Comparison of ENCODE assay signal across 9 cellular contexts in the genomic region with DNA sequence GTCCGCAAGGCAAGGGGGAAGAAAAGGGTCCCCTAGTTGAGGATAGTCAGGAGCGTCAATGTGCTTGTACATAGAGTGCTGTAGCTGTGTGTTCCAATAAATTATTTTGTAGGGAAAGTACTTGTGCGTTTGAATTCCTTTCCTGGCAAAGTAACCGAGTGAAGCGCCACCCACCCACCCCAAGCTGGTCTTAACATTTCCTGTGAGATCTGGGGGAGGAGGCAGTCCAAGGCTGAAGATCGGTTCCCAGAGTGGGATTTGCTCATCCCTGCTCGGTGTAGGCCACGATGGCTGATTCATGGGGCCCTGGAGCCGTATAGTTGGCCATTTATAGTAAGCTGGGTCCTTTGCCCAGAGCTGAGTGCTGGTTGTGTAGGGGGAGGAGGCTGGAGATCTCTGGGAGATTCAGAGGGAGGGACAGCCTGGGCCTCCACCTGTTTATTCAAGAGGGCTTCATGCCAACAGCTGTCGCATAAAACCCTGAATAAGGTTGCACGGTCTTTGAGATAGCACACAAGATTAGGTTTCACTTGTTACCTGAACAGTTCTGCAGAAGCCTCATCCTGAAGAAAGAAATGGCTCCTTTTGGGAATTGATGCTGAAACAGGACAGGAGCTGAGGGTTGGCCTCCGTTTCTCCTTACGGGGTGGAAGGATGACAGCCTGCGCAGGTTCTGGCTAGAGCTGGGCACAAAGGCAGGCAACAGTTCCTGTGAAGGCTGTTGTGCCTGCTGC. TPM values are rescaled to one million over a fixed set of nuclear protein-coding genes. Genes with fewer than 3 reads are reported as not detected.
A peak's percentile ranks its signal among the peaks of the same experiment; 100 is the strongest.
DNase-seq lines count a peak whose midpoint lies in the region; ATAC-seq, FAIRE-seq and TF ChIP-seq lines count a peak whose summit lies in the region.
"Had no signal": no experiment of that assay in that cellular context is flagged by ENCODE, and none has a peak within 500 bp of the region (broad histone marks: within the 10 kb centered on the region; RNA-seq: fewer than 3 reads in every experiment).

No MANE protein-coding gene starts in this region.

- DNase-seq in NCI-H510A treated with DMSO at 0.1 percent for 48 hours (lab: John Stamatoyannopoulos, UW), result peak; percentile 30
- DNase-seq in NCI-H510A (lab: John Stamatoyannopoulos, UW), result no peak
- peak; percentile 56 for DNase-seq in NCI-H1092 treated with DMSO at 0.1 percent for 48 hours (lab: John Stamatoyannopoulos, UW)
- DNase-seq in hepatocyte (ENCODE audit: low spot score), result no peak
- DNase-seq in small intestine, result peak; percentile 62
- DNase-seq in NCI-H1048 (lab: John Stamatoyannopoulos, UW), result no peak

- TF ChIP-seq CTCF in hepatocyte (IDR thresholded peaks at IDR 0.05; ENCODE audit: poor library complexity), result no peak

- 44% methylated on average over 14 of the region's 14 CpGs for WGBS in hepatocyte (ENCODE audit: low lambda C conversion rate, missing lambda C conversion rate)
- WGBS in small intestine, 3 donors, result 4 to 14% (median 9%) methylated on average over 14 of the region's 14 CpGs

- H4K20me1 ChIP-seq in hepatocyte (ENCODE audit: insufficient read depth, poor library complexity, severe bottlenecking), result peaks cover 70% of the 10 kb centered on the region

- no peak overlapping the region for H2AFZ ChIP-seq in hepatocyte

- peak overlapping the region; percentile 96 for H3K4me3 Mint-ChIP-seq in activated naive CD8-positive, alpha-beta T cell

- peak overlapping the region; percentile 99 for H3K27ac ChIP-seq in hepatocyte
- H3K27ac ChIP-seq in small intestine (ENCODE audit: low read depth in 1 of 2, low read length in 1 of 2), result peak overlapping the region; percentile 27 to 64

- H3K4me2 ChIP-seq in hepatocyte, result peak overlapping the region; percentile 99

- H3K27me3 ChIP-seq in hepatocyte (no peaks in the 10 kb centered on the region), small intestine (ENCODE audit: control insufficient read depth in 2 of 2, insufficient read depth in 2 of 2, low read length in 2 of 2) (no peaks in the 10 kb centered on the region)

- H3K4me3 ChIP-seq in hepatocyte (peak overlapping the region; percentile 96), small intestine (ENCODE audit: low read depth in 1 of 2, low read length in 2 of 2) (peak overlapping the region in 1 of 2 donors; percentile 98)

- no peaks in the 10 kb centered on the region for H3K9me3 Mint-ChIP-seq in activated naive CD8-positive, alpha-beta T cell (ENCODE audit: low read depth)

- no peaks in the 10 kb centered on the region for H3K9me3 ChIP-seq in hepatocyte (ENCODE audit: low read depth)
- H3K9me3 ChIP-seq in small intestine (ENCODE audit: control insufficient read depth, low read depth), result no peaks in the 10 kb centered on the region

- H3K36me3 Mint-ChIP-seq in activated naive CD8-positive, alpha-beta T cell, result peaks cover 18% of the 10 kb centered on the region

- H3K36me3 ChIP-seq in hepatocyte (replicated peaks; ENCODE audit: insufficient read depth, low read depth) (peaks cover 9% of the 10 kb centered on the region), small intestine (ENCODE audit: control insufficient read depth in 2 of 2, insufficient read depth in 2 of 2, low read length in 2 of 2) (peaks cover 11 to 14% of the 10 kb centered on the region in 2 donors)

- peaks cover 30% of the 10 kb centered on the region for H3K4me1 ChIP-seq in hepatocyte (ENCODE audit: insufficient read depth)
- no peaks in the 10 kb centered on the region for H3K4me1 ChIP-seq in small intestine (ENCODE audit: control insufficient read depth in 2 of 2, insufficient read depth in 1 of 2, low read depth in 1 of 2, low read length in 1 of 2)

- H3K4me1 Mint-ChIP-seq in activated naive CD8-positive, alpha-beta T cell (ENCODE audit: low read depth), result peaks cover 57% of the 10 kb centered on the region

- peaks cover 57% of the 10 kb centered on the region for H3K79me2 ChIP-seq in hepatocyte

- no peaks in the 10 kb centered on the region for H3K9me2 ChIP-seq in hepatocyte (replicated peaks; ENCODE audit: insufficient read depth)

- no peaks in the 10 kb centered on the region for H3K27me3 Mint-ChIP-seq in activated naive CD8-positive, alpha-beta T cell

- FAIRE-seq in small intestine (lab: Jason Lieb, UNC), result no peak
- FAIRE-seq: colon had no signal

- peak overlapping the region; percentile 100 for H3K27ac Mint-ChIP-seq in activated naive CD8-positive, alpha-beta T cell

- no peak for ATAC-seq in HG03139 (IDR thresholded peaks at IDR 0.05; ENCODE audit: unreplicated experiment)

RNA-seq across cellular contexts. Expression of a gene that starts 2.4 kb away (rescaled TPM):
- 231 and 271 TPM in 2 replicates for total RNA-seq in hepatocyte
- polyA plus RNA-seq in hepatocyte (144 and 170 TPM in 2 replicates), small intestine (100 to 1,000 TPM; 471 to 709 (median 539) TPM)

RNA-seq across cellular contexts. Expression of a gene that starts 9.8 kb away (rescaled TPM):
- 82.9 and 84.0 TPM in 2 replicates for total RNA-seq in hepatocyte
- polyA plus RNA-seq in hepatocyte (117 and 118 TPM in 2 replicates), small intestine (100 to 1,000 TPM; 179 to 186 (median 183) TPM)

RNA-seq across cellular contexts. Expression of a gene that starts 20.6 kb away (rescaled TPM):
- total RNA-seq in hepatocyte, result 25.8 and 31.8 TPM in 2 replicates
- polyA plus RNA-seq in hepatocyte, result 17.5 and 22.2 TPM in 2 replicates
- polyA plus RNA-seq in small intestine, result 10 to 100 TPM; 12.2 to 22.1 (median 15.4) TPM

RNA-seq across cellular contexts. Expression of a gene that starts 47.8 kb away (rescaled TPM):
- 0.16 and 0.17 TPM in 2 replicates for total RNA-seq in hepatocyte
- polyA plus RNA-seq in hepatocyte, result 0.10 and 0.21 TPM in 2 replicates
- polyA plus RNA-seq in small intestine, result under 1 TPM in 2 of 3 donors, not detected in 1; under 0.01 to 0.18 TPM

Comparison
In these comparisons a context has a peak if more than half of its experiments do, and no peak if none do; other contexts are left out.
1. DNase-seq: peak in NCI-H510A treated with DMSO at 0.1 percent for 48 hours (single experiment), NCI-H1092 treated with DMSO at 0.1 percent for 48 hours (single experiment) and small intestine (single experiment); none in NCI-H510A (single experiment), hepatocyte (single experiment) and NCI-H1048 (single experiment).